ENCODE assay signal across 26 cellular contexts in genomic region chr11:131659931-131660330, GRCh38.
"Had no signal": no experiment of that assay in that cellular context is flagged by ENCODE, and none has a peak within 500 bp of the region (broad histone marks: within the 10 kb centered on the region; RNA-seq: fewer than 3 reads in every experiment).

No MANE protein-coding gene starts in this region.

- H3K9me3 Mint-ChIP-seq: activated CD4-positive, alpha-beta memory T cell treated with anti-CD3 and anti-CD28 coated beads, Interleukin-2, amount 10 ng/mL, durations not matched to agents 7 days and 5 days; activated CD4-positive, alpha-beta T cell treated with anti-CD3 and anti-CD28 coated beads, Interleukin-2, amount 10 ng/mL, durations not matched to agents 7 days and 5 days; activated naive CD4-positive, alpha-beta T cell treated with anti-CD3 and anti-CD28 coated beads, Interleukin-2, amount 10 ng/mL, durations not matched to agents 7 days and 5 days; activated T-cell treated with anti-CD3 and anti-CD28 coated beads, Interleukin-2, amount 50 U/mL, for 24 hours; natural killer cell; T-helper 1 cell treated with Interleukin-12 subunit alpha and Interleukin-12 subunit beta and Interleukin-4 antibody, amounts not matched to agents 30 μg/mL and 1 μg/mL, for 36 hours; WTC11 had no signal

- H3K4me3 Mint-ChIP-seq: activated CD4-positive, alpha-beta memory T cell treated with anti-CD3 and anti-CD28 coated beads, Interleukin-2, amount 10 ng/mL, durations not matched to agents 7 days and 5 days; activated CD4-positive, alpha-beta T cell treated with anti-CD3 and anti-CD28 coated beads, Interleukin-2, amount 10 ng/mL, durations not matched to agents 7 days and 5 days; activated naive CD4-positive, alpha-beta T cell treated with anti-CD3 and anti-CD28 coated beads, Interleukin-2, amount 10 ng/mL, durations not matched to agents 7 days and 5 days; activated T-cell treated with anti-CD3 and anti-CD28 coated beads, Interleukin-2, amount 50 U/mL, for 24 hours; central memory CD8-positive, alpha-beta T cell; natural killer cell; T-helper 1 cell treated with Interleukin-12 subunit alpha and Interleukin-12 subunit beta and Interleukin-4 antibody, amounts not matched to agents 30 μg/mL and 1 μg/mL, for 36 hours; WTC11 had no signal

- DNase-seq: activated CD4-positive, alpha-beta memory T cell treated with anti-CD3 and anti-CD28 coated beads, Interleukin-2, amount 10 ng/mL, durations not matched to agents 7 days and 5 days; activated CD4-positive, alpha-beta T cell treated with anti-CD3 and anti-CD28 coated beads for 1 hour; activated CD4-positive, alpha-beta T cell treated with anti-CD3 and anti-CD28 coated beads, Interleukin-2, amount 10 ng/mL, durations not matched to agents 7 days and 5 days; activated CD8-positive, alpha-beta memory T cell treated with anti-CD3 and anti-CD28 coated beads, Interleukin-2, amount 50 U/mL, for 48 hours; activated gamma-delta T cell; activated naive CD4-positive, alpha-beta T cell treated with anti-CD3 and anti-CD28 coated beads, Interleukin-2, amount 10 ng/mL, durations not matched to agents 7 days and 5 days; activated T-cell treated with anti-CD3 and anti-CD28 coated beads, Interleukin-2, amount 50 U/mL, for 24 hours; amniotic stem cell; colonic mucosa; effector memory CD4-positive, alpha-beta T cell; left ventricle myocardium inferior; mesendoderm; natural killer cell; pancreas; psoas muscle; stimulated activated CD4-positive, alpha-beta T cell treated with anti-CD3 and anti-CD28 coated beads, Interleukin-2, amount 100 ng/mL, for 48 hours; stimulated activated naive CD4-positive, alpha-beta T cell treated with Interleukin-2 at 50 U/mL for 16 hours; T1000; testis; transverse colon had no signal

- H3K4me1 Mint-ChIP-seq: activated CD4-positive, alpha-beta memory T cell treated with anti-CD3 and anti-CD28 coated beads, Interleukin-2, amount 10 ng/mL, durations not matched to agents 7 days and 5 days; activated CD4-positive, alpha-beta T cell treated with anti-CD3 and anti-CD28 coated beads, Interleukin-2, amount 10 ng/mL, durations not matched to agents 7 days and 5 days; activated naive CD4-positive, alpha-beta T cell treated with anti-CD3 and anti-CD28 coated beads, Interleukin-2, amount 10 ng/mL, durations not matched to agents 7 days and 5 days; central memory CD8-positive, alpha-beta T cell; natural killer cell had no signal

- H3K27ac ChIP-seq: breast epithelium, colonic mucosa, left ventricle myocardium inferior, pancreas, psoas muscle, testis, transverse colon had no signal

- H3K4me1 ChIP-seq: breast epithelium, colonic mucosa, left ventricle myocardium inferior, pancreas, psoas muscle, testis, transverse colon had no signal

- H3K27me3 ChIP-seq: breast epithelium, colonic mucosa, testis, transverse colon had no signal

- H3K27ac Mint-ChIP-seq: activated CD4-positive, alpha-beta memory T cell treated with anti-CD3 and anti-CD28 coated beads, Interleukin-2, amount 10 ng/mL, durations not matched to agents 7 days and 5 days; activated CD4-positive, alpha-beta T cell treated with anti-CD3 and anti-CD28 coated beads, Interleukin-2, amount 10 ng/mL, durations not matched to agents 7 days and 5 days; activated naive CD4-positive, alpha-beta T cell treated with anti-CD3 and anti-CD28 coated beads, Interleukin-2, amount 10 ng/mL, durations not matched to agents 7 days and 5 days; activated T-cell treated with anti-CD3 and anti-CD28 coated beads, Interleukin-2, amount 50 U/mL, for 24 hours; natural killer cell; T-helper 1 cell treated with Interleukin-12 subunit alpha and Interleukin-12 subunit beta and Interleukin-4 antibody, amounts not matched to agents 30 μg/mL and 1 μg/mL, for 36 hours; WTC11 had no signal

- H3K36me3 Mint-ChIP-seq: activated naive CD4-positive, alpha-beta T cell treated with anti-CD3 and anti-CD28 coated beads, Interleukin-2, amount 10 ng/mL, durations not matched to agents 7 days and 5 days; natural killer cell; WTC11 had no signal

- H3K4me3 ChIP-seq: breast epithelium, colonic mucosa, left ventricle myocardium inferior, lung, pancreas, psoas muscle, testis, transverse colon had no signal

- ATAC-seq: natural killer cell, pancreas, psoas muscle, WTC11 had no signal

- FAIRE-seq: frontal cortex, pancreas had no signal

- H3K27me3 Mint-ChIP-seq: activated CD4-positive, alpha-beta memory T cell treated with anti-CD3 and anti-CD28 coated beads, Interleukin-2, amount 10 ng/mL, durations not matched to agents 7 days and 5 days; activated CD4-positive, alpha-beta T cell treated with anti-CD3 and anti-CD28 coated beads, Interleukin-2, amount 10 ng/mL, durations not matched to agents 7 days and 5 days; activated naive CD4-positive, alpha-beta T cell treated with anti-CD3 and anti-CD28 coated beads, Interleukin-2, amount 10 ng/mL, durations not matched to agents 7 days and 5 days had no signal

- H3K36me3 ChIP-seq: breast epithelium, colonic mucosa, left ventricle myocardium inferior, pancreas, transverse colon had no signal

- H3K9me3 ChIP-seq: breast epithelium, colonic mucosa, left ventricle myocardium inferior, pancreas, psoas muscle, testis, transverse colon had no signal
